Comparison of ENCODE assay signal across 1 cellular context in the genomic region with DNA sequence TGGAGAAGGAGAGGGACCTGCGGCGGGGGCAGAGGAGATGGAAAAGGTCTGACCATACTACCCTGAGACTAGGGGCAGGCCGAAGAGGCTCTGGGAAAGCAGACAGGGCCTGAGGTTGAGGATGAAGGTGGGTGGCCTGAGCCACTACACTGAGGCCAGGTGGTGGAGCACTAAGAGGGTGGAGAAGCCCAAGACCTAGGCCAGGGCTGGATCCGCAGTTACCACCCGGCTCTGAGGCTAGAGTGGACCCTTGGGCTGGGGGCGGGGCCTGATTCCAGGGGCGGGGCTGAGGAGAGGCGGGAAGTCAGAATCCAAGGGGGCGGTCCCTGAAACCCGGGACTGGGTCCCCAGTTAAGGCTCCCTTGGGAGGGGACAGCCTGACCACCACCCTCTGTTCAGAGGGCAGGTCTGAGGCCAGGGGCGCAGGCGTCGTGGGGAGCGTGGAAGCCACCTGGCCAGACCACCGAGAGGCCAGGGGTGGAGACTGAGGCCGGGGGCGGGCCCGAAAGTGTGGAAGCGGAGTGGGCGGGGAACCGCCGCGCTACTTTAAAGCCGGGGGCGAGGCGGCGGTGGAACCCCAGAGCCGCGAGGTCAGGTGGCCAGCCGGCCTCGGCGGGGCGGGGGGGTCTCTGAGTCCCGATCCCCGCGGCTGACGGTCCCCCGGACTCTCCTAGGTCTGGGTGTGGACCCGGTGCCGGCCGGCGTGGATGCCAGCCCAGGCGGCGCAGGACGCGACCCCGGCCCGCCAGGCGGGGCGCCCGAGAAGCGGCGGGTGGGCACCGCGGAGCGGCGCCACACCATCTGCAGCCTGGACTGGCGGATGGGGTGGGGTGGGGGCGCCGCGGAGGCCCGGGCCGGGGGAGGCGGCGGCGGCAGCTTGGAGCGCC.
TF ChIP-seq lines count a peak whose summit lies in the region.

No MANE protein-coding gene starts in this region.

TF ChIP-seq in HepG2, 621 proteins besides CTCF, POLR2A, EP300 and RAD21 (continued from another document and continues in another):
- TF ChIP-seq, protein P1, sequence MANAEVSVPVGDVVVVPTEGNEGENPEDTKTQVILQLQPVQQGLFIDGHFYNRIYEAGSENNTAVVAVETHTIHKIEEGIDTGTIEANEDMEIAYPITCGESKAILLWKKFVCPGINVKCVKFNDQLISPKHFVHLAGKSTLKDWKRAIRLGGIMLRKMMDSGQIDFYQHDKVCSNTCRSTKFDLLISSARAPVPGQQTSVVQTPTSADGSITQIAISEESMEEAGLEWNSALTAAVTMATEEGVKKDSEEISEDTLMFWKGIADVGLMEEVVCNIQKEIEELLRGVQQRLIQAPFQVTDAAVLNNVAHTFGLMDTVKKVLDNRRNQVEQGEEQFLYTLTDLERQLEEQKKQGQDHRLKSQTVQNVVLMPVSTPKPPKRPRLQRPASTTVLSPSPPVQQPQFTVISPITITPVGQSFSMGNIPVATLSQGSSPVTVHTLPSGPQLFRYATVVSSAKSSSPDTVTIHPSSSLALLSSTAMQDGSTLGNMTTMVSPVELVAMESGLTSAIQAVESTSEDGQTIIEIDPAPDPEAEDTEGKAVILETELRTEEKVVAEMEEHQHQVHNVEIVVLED (CRISPR knock-in tag; IDR thresholded peaks at IDR 0.05; ENCODE audit: borderline replicate concordance), result no peak
- TF ChIP-seq ZNF30 (CRISPR knock-in tag; IDR thresholded peaks at IDR 0.05) (no peak), SRF (IDR thresholded peaks at IDR 0.05; ENCODE audit: low read depth, low read length) (no peak), MAZ (IDR thresholded peaks at IDR 0.05; ENCODE audit: borderline replicate concordance, low read depth, low read length) (no peak), MAZ (CRISPR knock-in tag; IDR thresholded peaks at IDR 0.05; ENCODE audit: low read depth) (peak; percentile 46), SALL1 (CRISPR knock-in tag; IDR thresholded peaks at IDR 0.05) (peak; percentile 41; the same call in 1 of the 2 replicates), FOXA3 (CRISPR knock-in tag; IDR thresholded peaks at IDR 0.05) (no peak), SMARCC2 (IDR thresholded peaks at IDR 0.05) (no peak), CBX2 (IDR thresholded peaks at IDR 0.05; ENCODE audit: low read depth, low read length) (no peak), CBX2 (CRISPR knock-in tag; IDR thresholded peaks at IDR 0.05; ENCODE audit: low read depth) (no peak), ZNF136 (CRISPR knock-in tag; IDR thresholded peaks at IDR 0.05; ENCODE audit: low read depth) (no peak), SOX13 (IDR thresholded peaks at IDR 0.05) (no peak), SOX13 (CRISPR knock-in tag; conservative IDR thresholded peaks at IDR 0.05 in 1 of 2, IDR thresholded peaks at IDR 0.05 in 1 of 2) (no peak), NBN (conservative IDR thresholded peaks at IDR 0.05) (no peak), KAT2B (IDR thresholded peaks at IDR 0.05; ENCODE audit: borderline replicate concordance, low read depth, low read length) (no peak), ZFX (CRISPR knock-in tag; IDR thresholded peaks at IDR 0.05; ENCODE audit: low read depth) (peak; percentile 62), ZKSCAN5 (CRISPR knock-in tag; IDR thresholded peaks at IDR 0.05) (no peak), MED8 (CRISPR knock-in tag; IDR thresholded peaks at IDR 0.05; ENCODE audit: insufficient replicate concordance) (peak; percentile 29), STAG1 (CRISPR knock-in tag; IDR thresholded peaks at IDR 0.05) (no peak), ZNF552 (CRISPR knock-in tag; IDR thresholded peaks at IDR 0.05; ENCODE audit: borderline replicate concordance) (no peak), MLLT10 (CRISPR knock-in tag; IDR thresholded peaks at IDR 0.05) (no peak), AGO2 (optimal IDR thresholded peaks at IDR 0.05; ENCODE audit: low read depth, low read length) (no peak), SOX6 (IDR thresholded peaks at IDR 0.05) (no peak), SOX6 (CRISPR knock-in tag; IDR thresholded peaks at IDR 0.05) (no peak), NR2F2 (IDR thresholded peaks at IDR 0.05; ENCODE audit: borderline replicate concordance, low read depth) (no peak), FOXK2 (IDR thresholded peaks at IDR 0.05) (no peak), SATB2 (CRISPR knock-in tag; IDR thresholded peaks at IDR 0.05) (no peak), GTF3A (CRISPR knock-in tag; conservative IDR thresholded peaks at IDR 0.05) (0 out of 2 replicates have a peak, but pooled peaks have one; percentile 38), ZFP36 (IDR thresholded peaks at IDR 0.05; ENCODE audit: borderline replicate concordance, low read depth, low read length, partially characterized antibody) (no peak), TP53 (CRISPR knock-in tag; conservative IDR thresholded peaks at IDR 0.05) (no peak), ZNF180 (CRISPR knock-in tag; IDR thresholded peaks at IDR 0.05; ENCODE audit: borderline replicate concordance, low read depth) (no peak), FOXK1 (CRISPR knock-in tag; IDR thresholded peaks at IDR 0.05; ENCODE audit: borderline replicate concordance, low read depth) (no peak), RFXANK (CRISPR knock-in tag; IDR thresholded peaks at IDR 0.05) (no peak), ZNF563 (CRISPR knock-in tag; IDR thresholded peaks at IDR 0.05) (no peak)
- TF ChIP-seq, protein P2, sequence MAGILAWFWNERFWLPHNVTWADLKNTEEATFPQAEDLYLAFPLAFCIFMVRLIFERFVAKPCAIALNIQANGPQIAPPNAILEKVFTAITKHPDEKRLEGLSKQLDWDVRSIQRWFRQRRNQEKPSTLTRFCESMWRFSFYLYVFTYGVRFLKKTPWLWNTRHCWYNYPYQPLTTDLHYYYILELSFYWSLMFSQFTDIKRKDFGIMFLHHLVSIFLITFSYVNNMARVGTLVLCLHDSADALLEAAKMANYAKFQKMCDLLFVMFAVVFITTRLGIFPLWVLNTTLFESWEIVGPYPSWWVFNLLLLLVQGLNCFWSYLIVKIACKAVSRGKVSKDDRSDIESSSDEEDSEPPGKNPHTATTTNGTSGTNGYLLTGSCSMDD (CRISPR knock-in tag; IDR thresholded peaks at IDR 0.05), result no peak
- TF ChIP-seq, protein P3, sequence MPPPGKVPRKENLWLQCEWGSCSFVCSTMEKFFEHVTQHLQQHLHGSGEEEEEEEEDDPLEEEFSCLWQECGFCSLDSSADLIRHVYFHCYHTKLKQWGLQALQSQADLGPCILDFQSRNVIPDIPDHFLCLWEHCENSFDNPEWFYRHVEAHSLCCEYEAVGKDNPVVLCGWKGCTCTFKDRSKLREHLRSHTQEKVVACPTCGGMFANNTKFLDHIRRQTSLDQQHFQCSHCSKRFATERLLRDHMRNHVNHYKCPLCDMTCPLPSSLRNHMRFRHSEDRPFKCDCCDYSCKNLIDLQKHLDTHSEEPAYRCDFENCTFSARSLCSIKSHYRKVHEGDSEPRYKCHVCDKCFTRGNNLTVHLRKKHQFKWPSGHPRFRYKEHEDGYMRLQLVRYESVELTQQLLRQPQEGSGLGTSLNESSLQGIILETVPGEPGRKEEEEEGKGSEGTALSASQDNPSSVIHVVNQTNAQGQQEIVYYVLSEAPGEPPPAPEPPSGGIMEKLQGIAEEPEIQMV (CRISPR knock-in tag; IDR thresholded peaks at IDR 0.05; ENCODE audit: low read depth), result no peak
- TF ChIP-seq, protein P4, sequence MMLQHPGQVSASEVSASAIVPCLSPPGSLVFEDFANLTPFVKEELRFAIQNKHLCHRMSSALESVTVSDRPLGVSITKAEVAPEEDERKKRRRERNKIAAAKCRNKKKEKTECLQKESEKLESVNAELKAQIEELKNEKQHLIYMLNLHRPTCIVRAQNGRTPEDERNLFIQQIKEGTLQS (CRISPR knock-in tag; IDR thresholded peaks at IDR 0.05), result no peak
- TF ChIP-seq, protein P5, sequence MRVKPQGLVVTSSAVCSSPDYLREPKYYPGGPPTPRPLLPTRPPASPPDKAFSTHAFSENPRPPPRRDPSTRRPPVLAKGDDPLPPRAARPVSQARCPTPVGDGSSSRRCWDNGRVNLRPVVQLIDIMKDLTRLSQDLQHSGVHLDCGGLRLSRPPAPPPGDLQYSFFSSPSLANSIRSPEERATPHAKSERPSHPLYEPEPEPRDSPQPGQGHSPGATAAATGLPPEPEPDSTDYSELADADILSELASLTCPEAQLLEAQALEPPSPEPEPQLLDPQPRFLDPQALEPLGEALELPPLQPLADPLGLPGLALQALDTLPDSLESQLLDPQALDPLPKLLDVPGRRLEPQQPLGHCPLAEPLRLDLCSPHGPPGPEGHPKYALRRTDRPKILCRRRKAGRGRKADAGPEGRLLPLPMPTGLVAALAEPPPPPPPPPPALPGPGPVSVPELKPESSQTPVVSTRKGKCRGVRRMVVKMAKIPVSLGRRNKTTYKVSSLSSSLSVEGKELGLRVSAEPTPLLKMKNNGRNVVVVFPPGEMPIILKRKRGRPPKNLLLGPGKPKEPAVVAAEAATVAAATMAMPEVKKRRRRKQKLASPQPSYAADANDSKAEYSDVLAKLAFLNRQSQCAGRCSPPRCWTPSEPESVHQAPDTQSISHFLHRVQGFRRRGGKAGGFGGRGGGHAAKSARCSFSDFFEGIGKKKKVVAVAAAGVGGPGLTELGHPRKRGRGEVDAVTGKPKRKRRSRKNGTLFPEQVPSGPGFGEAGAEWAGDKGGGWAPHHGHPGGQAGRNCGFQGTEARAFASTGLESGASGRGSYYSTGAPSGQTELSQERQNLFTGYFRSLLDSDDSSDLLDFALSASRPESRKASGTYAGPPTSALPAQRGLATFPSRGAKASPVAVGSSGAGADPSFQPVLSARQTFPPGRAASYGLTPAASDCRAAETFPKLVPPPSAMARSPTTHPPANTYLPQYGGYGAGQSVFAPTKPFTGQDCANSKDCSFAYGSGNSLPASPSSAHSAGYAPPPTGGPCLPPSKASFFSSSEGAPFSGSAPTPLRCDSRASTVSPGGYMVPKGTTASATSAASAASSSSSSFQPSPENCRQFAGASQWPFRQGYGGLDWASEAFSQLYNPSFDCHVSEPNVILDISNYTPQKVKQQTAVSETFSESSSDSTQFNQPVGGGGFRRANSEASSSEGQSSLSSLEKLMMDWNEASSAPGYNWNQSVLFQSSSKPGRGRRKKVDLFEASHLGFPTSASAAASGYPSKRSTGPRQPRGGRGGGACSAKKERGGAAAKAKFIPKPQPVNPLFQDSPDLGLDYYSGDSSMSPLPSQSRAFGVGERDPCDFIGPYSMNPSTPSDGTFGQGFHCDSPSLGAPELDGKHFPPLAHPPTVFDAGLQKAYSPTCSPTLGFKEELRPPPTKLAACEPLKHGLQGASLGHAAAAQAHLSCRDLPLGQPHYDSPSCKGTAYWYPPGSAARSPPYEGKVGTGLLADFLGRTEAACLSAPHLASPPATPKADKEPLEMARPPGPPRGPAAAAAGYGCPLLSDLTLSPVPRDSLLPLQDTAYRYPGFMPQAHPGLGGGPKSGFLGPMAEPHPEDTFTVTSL (CRISPR knock-in tag; IDR thresholded peaks at IDR 0.05; ENCODE audit: borderline replicate concordance), result no peak
- TF ChIP-seq, protein P6, sequence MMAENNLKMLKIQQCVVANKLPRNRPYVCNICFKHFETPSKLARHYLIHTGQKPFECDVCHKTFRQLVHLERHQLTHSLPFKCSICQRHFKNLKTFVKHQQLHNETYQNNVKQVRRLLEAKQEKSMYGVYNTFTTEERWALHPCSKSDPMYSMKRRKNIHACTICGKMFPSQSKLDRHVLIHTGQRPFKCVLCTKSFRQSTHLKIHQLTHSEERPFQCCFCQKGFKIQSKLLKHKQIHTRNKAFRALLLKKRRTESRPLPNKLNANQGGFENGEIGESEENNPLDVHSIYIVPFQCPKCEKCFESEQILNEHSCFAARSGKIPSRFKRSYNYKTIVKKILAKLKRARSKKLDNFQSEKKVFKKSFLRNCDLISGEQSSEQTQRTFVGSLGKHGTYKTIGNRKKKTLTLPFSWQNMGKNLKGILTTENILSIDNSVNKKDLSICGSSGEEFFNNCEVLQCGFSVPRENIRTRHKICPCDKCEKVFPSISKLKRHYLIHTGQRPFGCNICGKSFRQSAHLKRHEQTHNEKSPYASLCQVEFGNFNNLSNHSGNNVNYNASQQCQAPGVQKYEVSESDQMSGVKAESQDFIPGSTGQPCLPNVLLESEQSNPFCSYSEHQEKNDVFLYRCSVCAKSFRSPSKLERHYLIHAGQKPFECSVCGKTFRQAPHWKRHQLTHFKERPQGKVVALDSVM (CRISPR knock-in tag; IDR thresholded peaks at IDR 0.05), result no peak
- TF ChIP-seq, protein P7, sequence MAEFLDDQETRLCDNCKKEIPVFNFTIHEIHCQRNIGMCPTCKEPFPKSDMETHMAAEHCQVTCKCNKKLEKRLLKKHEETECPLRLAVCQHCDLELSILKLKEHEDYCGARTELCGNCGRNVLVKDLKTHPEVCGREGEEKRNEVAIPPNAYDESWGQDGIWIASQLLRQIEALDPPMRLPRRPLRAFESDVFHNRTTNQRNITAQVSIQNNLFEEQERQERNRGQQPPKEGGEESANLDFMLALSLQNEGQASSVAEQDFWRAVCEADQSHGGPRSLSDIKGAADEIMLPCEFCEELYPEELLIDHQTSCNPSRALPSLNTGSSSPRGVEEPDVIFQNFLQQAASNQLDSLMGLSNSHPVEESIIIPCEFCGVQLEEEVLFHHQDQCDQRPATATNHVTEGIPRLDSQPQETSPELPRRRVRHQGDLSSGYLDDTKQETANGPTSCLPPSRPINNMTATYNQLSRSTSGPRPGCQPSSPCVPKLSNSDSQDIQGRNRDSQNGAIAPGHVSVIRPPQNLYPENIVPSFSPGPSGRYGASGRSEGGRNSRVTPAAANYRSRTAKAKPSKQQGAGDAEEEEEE (CRISPR knock-in tag; IDR thresholded peaks at IDR 0.05; ENCODE audit: borderline replicate concordance), result no peak
- TF ChIP-seq, protein P8, sequence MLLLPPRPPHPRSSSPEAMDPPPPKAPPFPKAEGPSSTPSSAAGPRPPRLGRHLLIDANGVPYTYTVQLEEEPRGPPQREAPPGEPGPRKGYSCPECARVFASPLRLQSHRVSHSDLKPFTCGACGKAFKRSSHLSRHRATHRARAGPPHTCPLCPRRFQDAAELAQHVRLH (CRISPR knock-in tag; IDR thresholded peaks at IDR 0.05; ENCODE audit: borderline replicate concordance, low read depth), result no peak
- TF ChIP-seq, protein P9, sequence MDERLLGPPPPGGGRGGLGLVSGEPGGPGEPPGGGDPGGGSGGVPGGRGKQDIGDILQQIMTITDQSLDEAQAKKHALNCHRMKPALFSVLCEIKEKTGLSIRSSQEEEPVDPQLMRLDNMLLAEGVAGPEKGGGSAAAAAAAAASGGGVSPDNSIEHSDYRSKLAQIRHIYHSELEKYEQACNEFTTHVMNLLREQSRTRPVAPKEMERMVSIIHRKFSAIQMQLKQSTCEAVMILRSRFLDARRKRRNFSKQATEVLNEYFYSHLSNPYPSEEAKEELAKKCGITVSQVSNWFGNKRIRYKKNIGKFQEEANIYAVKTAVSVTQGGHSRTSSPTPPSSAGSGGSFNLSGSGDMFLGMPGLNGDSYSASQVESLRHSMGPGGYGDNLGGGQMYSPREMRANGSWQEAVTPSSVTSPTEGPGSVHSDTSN (CRISPR knock-in tag; IDR thresholded peaks at IDR 0.05), result no peak
- TF ChIP-seq, protein P10, sequence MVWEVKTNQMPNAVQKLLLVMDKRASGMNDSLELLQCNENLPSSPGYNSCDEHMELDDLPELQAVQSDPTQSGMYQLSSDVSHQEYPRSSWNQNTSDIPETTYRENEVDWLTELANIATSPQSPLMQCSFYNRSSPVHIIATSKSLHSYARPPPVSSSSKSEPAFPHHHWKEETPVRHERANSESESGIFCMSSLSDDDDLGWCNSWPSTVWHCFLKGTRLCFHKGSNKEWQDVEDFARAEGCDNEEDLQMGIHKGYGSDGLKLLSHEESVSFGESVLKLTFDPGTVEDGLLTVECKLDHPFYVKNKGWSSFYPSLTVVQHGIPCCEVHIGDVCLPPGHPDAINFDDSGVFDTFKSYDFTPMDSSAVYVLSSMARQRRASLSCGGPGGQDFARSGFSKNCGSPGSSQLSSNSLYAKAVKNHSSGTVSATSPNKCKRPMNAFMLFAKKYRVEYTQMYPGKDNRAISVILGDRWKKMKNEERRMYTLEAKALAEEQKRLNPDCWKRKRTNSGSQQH (CRISPR knock-in tag; IDR thresholded peaks at IDR 0.05; ENCODE audit: low read depth), result peak; percentile 78; the same call in 1 of the 2 replicates
- TF ChIP-seq, protein P11, sequence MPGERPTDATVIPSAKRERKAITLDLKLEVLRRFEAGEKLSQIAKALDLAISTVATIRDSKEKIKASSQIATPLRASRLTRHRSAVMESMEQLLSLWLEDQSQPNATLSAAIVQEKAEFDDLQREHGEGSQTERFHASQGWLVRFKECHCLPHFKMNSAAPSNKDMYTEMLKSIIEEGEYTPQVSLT (CRISPR knock-in tag; IDR thresholded peaks at IDR 0.05; ENCODE audit: borderline replicate concordance, low read depth), result no peak
